2 cellular contexts compared by ENCODE assay signal in genomic region chr10:72719941-72720592, GRCh38.
TF ChIP-seq lines count a peak whose summit lies in the region.

No MANE protein-coding gene starts in this region.

TF ChIP-seq in GM23338, 12 proteins besides CTCF, POLR2A, EP300 and RAD21 (continued from another document):
- TF ChIP-seq, protein P1, sequence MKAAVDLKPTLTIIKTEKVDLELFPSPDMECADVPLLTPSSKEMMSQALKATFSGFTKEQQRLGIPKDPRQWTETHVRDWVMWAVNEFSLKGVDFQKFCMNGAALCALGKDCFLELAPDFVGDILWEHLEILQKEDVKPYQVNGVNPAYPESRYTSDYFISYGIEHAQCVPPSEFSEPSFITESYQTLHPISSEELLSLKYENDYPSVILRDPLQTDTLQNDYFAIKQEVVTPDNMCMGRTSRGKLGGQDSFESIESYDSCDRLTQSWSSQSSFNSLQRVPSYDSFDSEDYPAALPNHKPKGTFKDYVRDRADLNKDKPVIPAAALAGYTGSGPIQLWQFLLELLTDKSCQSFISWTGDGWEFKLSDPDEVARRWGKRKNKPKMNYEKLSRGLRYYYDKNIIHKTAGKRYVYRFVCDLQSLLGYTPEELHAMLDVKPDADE (IDR thresholded peaks at IDR 0.05) = no peak
- TF ChIP-seq, protein P2, sequence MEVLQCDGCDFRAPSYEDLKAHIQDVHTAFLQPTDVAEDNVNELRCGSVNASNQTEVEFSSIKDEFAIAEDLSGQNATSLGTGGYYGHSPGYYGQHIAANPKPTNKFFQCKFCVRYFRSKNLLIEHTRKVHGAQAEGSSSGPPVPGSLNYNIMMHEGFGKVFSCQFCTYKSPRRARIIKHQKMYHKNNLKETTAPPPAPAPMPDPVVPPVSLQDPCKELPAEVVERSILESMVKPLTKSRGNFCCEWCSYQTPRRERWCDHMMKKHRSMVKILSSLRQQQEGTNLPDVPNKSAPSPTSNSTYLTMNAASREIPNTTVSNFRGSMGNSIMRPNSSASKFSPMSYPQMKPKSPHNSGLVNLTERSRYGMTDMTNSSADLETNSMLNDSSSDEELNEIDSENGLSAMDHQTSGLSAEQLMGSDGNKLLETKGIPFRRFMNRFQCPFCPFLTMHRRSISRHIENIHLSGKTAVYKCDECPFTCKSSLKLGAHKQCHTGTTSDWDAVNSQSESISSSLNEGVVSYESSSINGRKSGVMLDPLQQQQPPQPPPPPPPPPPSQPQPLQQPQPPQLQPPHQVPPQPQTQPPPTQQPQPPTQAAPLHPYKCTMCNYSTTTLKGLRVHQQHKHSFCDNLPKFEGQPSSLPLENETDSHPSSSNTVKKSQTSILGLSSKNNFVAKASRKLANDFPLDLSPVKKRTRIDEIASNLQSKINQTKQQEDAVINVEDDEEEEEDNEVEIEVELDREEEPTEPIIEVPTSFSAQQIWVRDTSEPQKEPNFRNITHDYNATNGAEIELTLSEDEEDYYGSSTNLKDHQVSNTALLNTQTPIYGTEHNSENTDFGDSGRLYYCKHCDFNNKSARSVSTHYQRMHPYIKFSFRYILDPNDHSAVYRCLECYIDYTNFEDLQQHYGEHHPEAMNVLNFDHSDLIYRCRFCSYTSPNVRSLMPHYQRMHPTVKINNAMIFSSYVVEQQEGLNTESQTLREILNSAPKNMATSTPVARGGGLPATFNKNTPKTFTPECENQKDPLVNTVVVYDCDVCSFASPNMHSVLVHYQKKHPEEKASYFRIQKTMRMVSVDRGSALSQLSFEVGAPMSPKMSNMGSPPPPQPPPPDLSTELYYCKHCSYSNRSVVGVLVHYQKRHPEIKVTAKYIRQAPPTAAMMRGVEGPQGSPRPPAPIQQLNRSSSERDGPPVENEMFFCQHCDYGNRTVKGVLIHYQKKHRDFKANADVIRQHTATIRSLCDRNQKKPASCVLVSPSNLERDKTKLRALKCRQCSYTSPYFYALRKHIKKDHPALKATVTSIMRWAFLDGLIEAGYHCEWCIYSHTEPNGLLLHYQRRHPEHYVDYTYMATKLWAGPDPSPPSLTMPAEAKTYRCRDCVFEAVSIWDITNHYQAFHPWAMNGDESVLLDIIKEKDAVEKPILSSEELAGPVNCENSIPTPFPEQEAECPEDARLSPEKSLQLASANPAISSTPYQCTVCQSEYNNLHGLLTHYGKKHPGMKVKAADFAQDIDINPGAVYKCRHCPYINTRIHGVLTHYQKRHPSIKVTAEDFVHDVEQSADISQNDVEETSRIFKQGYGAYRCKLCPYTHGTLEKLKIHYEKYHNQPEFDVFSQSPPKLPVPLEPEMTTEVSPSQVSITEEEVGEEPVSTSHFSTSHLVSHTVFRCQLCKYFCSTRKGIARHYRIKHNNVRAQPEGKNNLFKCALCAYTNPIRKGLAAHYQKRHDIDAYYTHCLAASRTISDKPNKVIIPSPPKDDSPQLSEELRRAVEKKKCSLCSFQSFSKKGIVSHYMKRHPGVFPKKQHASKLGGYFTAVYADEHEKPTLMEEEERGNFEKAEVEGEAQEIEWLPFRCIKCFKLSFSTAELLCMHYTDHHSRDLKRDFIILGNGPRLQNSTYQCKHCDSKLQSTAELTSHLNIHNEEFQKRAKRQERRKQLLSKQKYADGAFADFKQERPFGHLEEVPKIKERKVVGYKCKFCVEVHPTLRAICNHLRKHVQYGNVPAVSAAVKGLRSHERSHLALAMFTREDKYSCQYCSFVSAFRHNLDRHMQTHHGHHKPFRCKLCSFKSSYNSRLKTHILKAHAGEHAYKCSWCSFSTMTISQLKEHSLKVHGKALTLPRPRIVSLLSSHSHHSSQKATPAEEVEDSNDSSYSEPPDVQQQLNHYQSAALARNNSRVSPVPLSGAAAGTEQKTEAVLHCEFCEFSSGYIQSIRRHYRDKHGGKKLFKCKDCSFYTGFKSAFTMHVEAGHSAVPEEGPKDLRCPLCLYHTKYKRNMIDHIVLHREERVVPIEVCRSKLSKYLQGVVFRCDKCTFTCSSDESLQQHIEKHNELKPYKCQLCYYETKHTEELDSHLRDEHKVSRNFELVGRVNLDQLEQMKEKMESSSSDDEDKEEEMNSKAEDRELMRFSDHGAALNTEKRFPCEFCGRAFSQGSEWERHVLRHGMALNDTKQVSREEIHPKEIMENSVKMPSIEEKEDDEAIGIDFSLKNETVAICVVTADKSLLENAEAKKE (CRISPR knock-in tag; IDR thresholded peaks at IDR 0.05) = no peak
- TF ChIP-seq EZH2 (IDR thresholded peaks at IDR 0.05; ENCODE audit: low read depth, unreplicated experiment) (no peak), JUNB (IDR thresholded peaks at IDR 0.05; ENCODE audit: unreplicated experiment) (no peak), CREB1 (CRISPR knock-in tag; IDR thresholded peaks at IDR 0.05; ENCODE audit: low read depth) (no peak), ZNF114 (CRISPR knock-in tag; IDR thresholded peaks at IDR 0.05) (no peak), REST (IDR thresholded peaks at IDR 0.05; ENCODE audit: unreplicated experiment) (no peak), NANOG (IDR thresholded peaks at IDR 0.05; ENCODE audit: borderline replicate concordance) (no peak), EZH2phosphoT487 (IDR thresholded peaks at IDR 0.05; ENCODE audit: unreplicated experiment) (no peak), POLR2AphosphoS5 (IDR thresholded peaks at IDR 0.05; ENCODE audit: low read depth) (no peak)
TF ChIP-seq in GM23338: peak in this region for 0.

TF ChIP-seq in endothelial cell of umbilical vein, 7 proteins besides CTCF, POLR2A, EP300 and RAD21 (continued from another document):
- no peak for TF ChIP-seq MAX (IDR thresholded peaks at IDR 0.05; ENCODE audit: insufficient read depth, insufficient read length)
